15 cellular contexts compared by ENCODE assay signal in the genomic region with DNA sequence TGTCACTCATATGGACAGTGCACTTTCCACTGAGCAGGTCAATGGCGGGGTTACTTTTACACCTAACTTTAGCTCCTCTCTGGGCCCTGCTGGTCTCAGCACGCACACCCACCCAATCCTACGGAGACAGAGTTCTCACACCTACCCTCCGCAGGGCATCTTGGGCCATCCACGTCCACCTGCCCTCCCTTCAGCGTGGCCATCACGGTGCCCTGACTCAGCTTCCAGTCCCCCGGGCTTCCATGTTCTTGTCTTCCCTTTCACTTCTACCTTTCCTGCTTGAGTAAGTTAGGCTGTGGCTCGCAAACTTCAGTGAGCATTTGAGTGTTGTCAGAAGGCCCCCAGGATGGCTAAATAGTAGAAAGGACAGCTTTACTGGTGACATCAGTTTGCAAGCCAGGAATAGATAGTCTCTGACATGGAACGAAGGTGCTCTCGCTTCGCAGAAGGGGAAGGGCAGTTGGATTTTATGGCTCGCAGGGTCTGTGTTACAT.
A peak's percentile ranks its signal among the peaks of the same experiment; 100 is the strongest.
DNase-seq lines count a peak whose midpoint lies in the region; ATAC-seq and TF ChIP-seq lines count a peak whose summit lies in the region.
"Had no signal": no experiment of that assay in that cellular context is flagged by ENCODE, and none has a peak within 500 bp of the region (broad histone marks: within the 10 kb centered on the region; RNA-seq: fewer than 3 reads in every experiment).

No MANE protein-coding gene starts in this region.

- no peak overlapping the region for H2BK5ac ChIP-seq in H9 (ENCODE audit: insufficient read length, low read length)

- H3K4ac ChIP-seq in H9 (ENCODE audit: low read depth, low read length): no peak overlapping the region

- no peaks in the 10 kb centered on the region for H3K36me3 Mint-ChIP-seq in H9 (ENCODE audit: insufficient read depth in 1 of 3, low read depth in 3 of 3)
- no peaks in the 10 kb centered on the region for H3K36me3 Mint-ChIP-seq in activated T-helper 17 cell treated with anti-CD3 and anti-CD28 coated beads, Interleukin-2, amount 50 U/mL, for 72 hours (ENCODE audit: low read depth)
- H3K36me3 Mint-ChIP-seq: IgD-negative memory B cell had no signal

- TF ChIP-seq POLR2A in ovary (IDR thresholded peaks at IDR 0.05): no peak
- no peak for TF ChIP-seq POLR2A in thyroid gland (IDR thresholded peaks at IDR 0.05)
- TF ChIP-seq POLR2A in GM18505 (IDR thresholded peaks at IDR 0.05; ENCODE audit: borderline replicate concordance, extremely low read depth, insufficient read depth, insufficient read length): no peak

- no peaks in the 10 kb centered on the region for H4K20me1 ChIP-seq in H9 (ENCODE audit: control insufficient read depth, insufficient read depth, insufficient read length)

- H3K9me3 ChIP-seq in H9 (ENCODE audit: control insufficient read depth, low read depth, low read length): no peaks in the 10 kb centered on the region
- no peaks in the 10 kb centered on the region for H3K9me3 ChIP-seq in ovary
- H3K9me3 ChIP-seq in thyroid gland: no peaks in the 10 kb centered on the region
- H3K9me3 ChIP-seq: BE2C had no signal

- H3K36me3 ChIP-seq in ovary: no peaks in the 10 kb centered on the region
- no peaks in the 10 kb centered on the region for H3K36me3 ChIP-seq in thyroid gland
- H3K36me3 ChIP-seq: BE2C had no signal

- no peak for ATAC-seq in activated T-helper 17 cell treated with anti-CD3 and anti-CD28 coated beads, Interleukin-2, amount 50 U/mL, for 72 hours (replicated peaks)
- ATAC-seq in GM18505 (IDR thresholded peaks at IDR 0.05; ENCODE audit: unreplicated experiment): no peak

- H3K56ac ChIP-seq in H9 (ENCODE audit: insufficient read length, low read depth, low read length): no peak overlapping the region

- no peak for TF ChIP-seq CTCF in H9 (conservative IDR thresholded peaks at IDR 0.05)
- no peak for TF ChIP-seq CTCF in dorsolateral prefrontal cortex (IDR thresholded peaks at IDR 0.05 in 54 of 56, conservative IDR thresholded peaks at IDR 0.05 in 2 of 56; ENCODE audit: low read depth in 1 of 56, partially characterized antibody in 56 of 56)
- no peak for TF ChIP-seq CTCF in ovary (IDR thresholded peaks at IDR 0.05)
- no peak for TF ChIP-seq CTCF in thyroid gland (IDR thresholded peaks at IDR 0.05)

- no peaks in the 10 kb centered on the region for H3K79me1 ChIP-seq in H9 (ENCODE audit: insufficient read depth, low read depth, low read length, poor library complexity, severe bottlenecking)

- H4K91ac ChIP-seq in H9 (ENCODE audit: insufficient read length, low read depth, low read length): no peak overlapping the region

- WGBS in H9 (ENCODE audit: extremely low coverage, insufficient read length, low lambda C conversion rate): no CpG with 5 or more reads among the region's 13 CpGs
- 95 to 97% (median 97%) methylated on average over 13 of the region's 13 CpGs for WGBS in ovary, 3 donors
- WGBS in thyroid gland, 2 donors: 70 to 72% methylated on average over 13 of the region's 13 CpGs

- intact Hi-C loops in dorsolateral prefrontal cortex (cut with DNase I): no loop called here
- intact Hi-C loops in ovary (cut with DNase I): loop anchor here in 1 of 4 donors (5.0 kb wide), 1 partner anchor 1466 kb away; no protein-coding TSS in a partner anchor
- intact Hi-C loops in thyroid gland (cut with DNase I): no loop called here

- H3K4me1 Mint-ChIP-seq in H9: peaks cover 32 to 34% of the 10 kb centered on the region in 2 experiments
- H3K4me1 Mint-ChIP-seq in activated T-helper 17 cell treated with anti-CD3 and anti-CD28 coated beads, Interleukin-2, amount 50 U/mL, for 72 hours: no peaks in the 10 kb centered on the region

- no peak overlapping the region for H4K5ac ChIP-seq in H9 (ENCODE audit: insufficient read length, low read depth, low read length)

- no peak overlapping the region for H2BK12ac ChIP-seq in H9 (ENCODE audit: insufficient read length, low read depth, low read length)

- H4K8ac ChIP-seq in H9 (replicated peaks; ENCODE audit: insufficient read length, low read depth, low read length): no peak overlapping the region

- no peak overlapping the region for H2AFZ ChIP-seq in H9 (ENCODE audit: low read length)
- H2AFZ ChIP-seq: PC-9 had no signal

- no peak for TF ChIP-seq EP300 in ovary (IDR thresholded peaks at IDR 0.05)

- H3K4me1 ChIP-seq in H9 (ENCODE audit: insufficient read depth, low read length): peaks cover 7% of the 10 kb centered on the region; the same call in 1 of the 2 replicates
- H3K4me1 ChIP-seq in ovary (ENCODE audit: insufficient read depth): peaks cover 10% of the 10 kb centered on the region
- H3K4me1 ChIP-seq in thyroid gland: peaks cover 26 to 52% of the 10 kb centered on the region in 2 donors
- H3K4me1 ChIP-seq: BE2C had no signal

- no peak overlapping the region for H2BK20ac ChIP-seq in H9 (ENCODE audit: low read depth, low read length, poor library complexity, severe bottlenecking)

- H3K27ac ChIP-seq in H9 (ENCODE audit: insufficient read length, low read depth, low read length) (no peak overlapping the region), dorsolateral prefrontal cortex (no peak overlapping the region), ovary (no peak overlapping the region), thyroid gland (no peak overlapping the region)
- H3K27ac ChIP-seq: PC-9 had no signal

- no peak overlapping the region for H3K23ac ChIP-seq in H9 (ENCODE audit: insufficient read length, low read depth, low read length)

- no peak overlapping the region for H2AK5ac ChIP-seq in H9 (ENCODE audit: insufficient read length, low read length)

- H2BK120ac ChIP-seq in H9 (ENCODE audit: low read depth, low read length, poor library complexity, severe bottlenecking): no peak overlapping the region

- H3K27ac Mint-ChIP-seq in H9: no peak overlapping the region
- H3K27ac Mint-ChIP-seq in activated T-helper 17 cell treated with anti-CD3 and anti-CD28 coated beads, Interleukin-2, amount 50 U/mL, for 72 hours: no peak overlapping the region

- no peaks in the 10 kb centered on the region for H3K23me2 ChIP-seq in H9 (ENCODE audit: insufficient read length, low read depth, low read length, poor library complexity, severe bottlenecking)

- DNase-seq in H9: peak; percentile 18
- DNase-seq in dorsolateral prefrontal cortex: peak in 6 of 10 donors; percentile 0 to 30 (median 7)
- DNase-seq in ovary: peak in 4 of 5 donors; percentile 0 to 14 (median 8)
- DNase-seq in thyroid gland: peak; percentile 28 to 52
- DNase-seq in germinal center (ENCODE audit: low spot score): no peak
- DNase-seq: BE2C, DMS 273 treated with DMSO at 0.1 percent for 48 hours, NCI-H187 treated with DMSO at 0.1 percent for 48 hours, NCI-H2171, NCI-H446 treated with DMSO at 0.1 percent for 48 hours, NCI-H748 treated with DMSO at 0.1 percent for 48 hours, PC-9 had no signal

- no peak overlapping the region for H3K4me2 ChIP-seq in H9 (ENCODE audit: insufficient read depth, insufficient read length, low read length)
- H3K4me2 ChIP-seq: PC-9 had no signal

- peaks cover 17% of the 10 kb centered on the region for H3K27me3 Mint-ChIP-seq in H9 (ENCODE audit: low read depth)
- H3K27me3 Mint-ChIP-seq in activated T-helper 17 cell treated with anti-CD3 and anti-CD28 coated beads, Interleukin-2, amount 50 U/mL, for 72 hours: no peaks in the 10 kb centered on the region
- H3K27me3 Mint-ChIP-seq: IgD-negative memory B cell had no signal

- no peaks in the 10 kb centered on the region for H3K9me3 Mint-ChIP-seq in H9
- no peaks in the 10 kb centered on the region for H3K9me3 Mint-ChIP-seq in activated T-helper 17 cell treated with anti-CD3 and anti-CD28 coated beads, Interleukin-2, amount 50 U/mL, for 72 hours
- H3K9me3 Mint-ChIP-seq: IgD-negative memory B cell had no signal

- H3K9ac ChIP-seq in H9 (ENCODE audit: extremely low read depth, insufficient read length, low read length): no peak overlapping the region

- no peak overlapping the region for H3K18ac ChIP-seq in H9 (ENCODE audit: insufficient read length, low read depth, low read length)

- no peak overlapping the region for H3K4me3 ChIP-seq in dorsolateral prefrontal cortex
- no peak overlapping the region for H3K4me3 ChIP-seq in ovary
- H3K4me3 ChIP-seq in thyroid gland (replicated peaks in 1 of 3): no peak overlapping the region
- H3K4me3 ChIP-seq: PC-9 had no signal

- H3K27me3 ChIP-seq in H9 (ENCODE audit: insufficient read depth, low read length): no peaks in the 10 kb centered on the region
- H3K27me3 ChIP-seq in dorsolateral prefrontal cortex: no peaks in the 10 kb centered on the region
- H3K27me3 ChIP-seq in ovary: no peaks in the 10 kb centered on the region
- no peaks in the 10 kb centered on the region for H3K27me3 ChIP-seq in thyroid gland
- H3K27me3 ChIP-seq: BE2C had no signal

- no peak overlapping the region for H3K4me3 Mint-ChIP-seq in H9
- H3K4me3 Mint-ChIP-seq in activated T-helper 17 cell treated with anti-CD3 and anti-CD28 coated beads, Interleukin-2, amount 50 U/mL, for 72 hours: no peak overlapping the region
- H3K4me3 Mint-ChIP-seq: IgD-negative memory B cell had no signal

- H3K14ac ChIP-seq in H9 (ENCODE audit: insufficient read depth, low read length): no peak overlapping the region

- no peak overlapping the region for H3T11ph ChIP-seq in H9 (ENCODE audit: low read length)

- no peaks in the 10 kb centered on the region for H3K79me2 ChIP-seq in H9 (ENCODE audit: insufficient read depth, low read length)

- H2BK15ac ChIP-seq in H9 (ENCODE audit: low read depth, low read length): no peak overlapping the region
